In genomic region chr20:46438156-46438750, GRCh38 we compare ENCODE assay signal across 9 cellular contexts. TPM values are rescaled to one million over a fixed set of nuclear protein-coding genes. Genes with fewer than 3 reads are reported as not detected.
DNase-seq lines count a peak whose midpoint lies in the region; ATAC-seq and TF ChIP-seq lines count a peak whose summit lies in the region.
"Had no signal": no experiment of that assay in that cellular context is flagged by ENCODE, and none has a peak within 500 bp of the region (broad histone marks: within the 10 kb centered on the region; RNA-seq: fewer than 3 reads in every experiment).

No MANE protein-coding gene starts in this region.

- H3K27ac Mint-ChIP-seq in stimulated activated naive CD8-positive, alpha-beta T cell treated with anti-CD3 and anti-CD28 coated beads, Interleukin-15, amount 100 ng/mL, for 72 hours: no peak overlapping the region

- no peak overlapping the region for H3K27ac ChIP-seq in foreskin keratinocyte

- H3K4me3 Mint-ChIP-seq in stimulated activated naive CD8-positive, alpha-beta T cell treated with anti-CD3 and anti-CD28 coated beads, Interleukin-15, amount 100 ng/mL, for 72 hours: no peak overlapping the region
- H3K4me3 Mint-ChIP-seq: central memory CD8-positive, alpha-beta T cell had no signal

- peak; percentile 42 for ATAC-seq in stimulated activated naive CD8-positive, alpha-beta T cell treated with anti-CD3 and anti-CD28 coated beads, Interleukin-15, amount 100 ng/mL, for 72 hours
- no peak for ATAC-seq in stimulated activated naive CD8-positive, alpha-beta T cell treated with anti-CD3 and anti-CD28 coated beads, Interleukin-15, Interleukin-2, amounts not matched to agents 100 U/mL and 50 U/mL, for 24 hours
- ATAC-seq in foreskin keratinocyte (peak; percentile 37), HG03354 (IDR thresholded peaks at IDR 0.05; ENCODE audit: poor library complexity, severe bottlenecking, unreplicated experiment) (no peak), GM18867 (IDR thresholded peaks at IDR 0.05; ENCODE audit: unreplicated experiment) (no peak)

- H3K27me3 Mint-ChIP-seq in stimulated activated naive CD8-positive, alpha-beta T cell treated with anti-CD3 and anti-CD28 coated beads, Interleukin-15, amount 100 ng/mL, for 72 hours: peaks cover 41% of the 10 kb centered on the region

- DNase-seq in stimulated activated naive CD8-positive, alpha-beta T cell treated with anti-CD3 and anti-CD28 coated beads, Interleukin-15, amount 100 ng/mL, for 72 hours: no peak
- DNase-seq in stimulated activated naive CD8-positive, alpha-beta T cell treated with anti-CD3 and anti-CD28 coated beads, Interleukin-15, Interleukin-2, amounts not matched to agents 100 U/mL and 50 U/mL, for 24 hours: no peak
- DNase-seq in NCI-H1105 (lab: John Stamatoyannopoulos, UW) (peak; percentile 30), SW480 (ENCODE audit: low spot score) (peak; percentile 77), foreskin keratinocyte (peak in 1 of 2 donors; percentile 37), superior temporal gyrus (ENCODE audit: extremely low spot score) (peak; percentile 95)

- TF ChIP-seq CTCF in foreskin keratinocyte (conservative IDR thresholded peaks at IDR 0.05): peak; percentile 59

- H3K9me3 Mint-ChIP-seq in stimulated activated naive CD8-positive, alpha-beta T cell treated with anti-CD3 and anti-CD28 coated beads, Interleukin-15, amount 100 ng/mL, for 72 hours: no peaks in the 10 kb centered on the region
- H3K9me3 Mint-ChIP-seq: central memory CD8-positive, alpha-beta T cell had no signal

- no peaks in the 10 kb centered on the region for H3K4me1 Mint-ChIP-seq in stimulated activated naive CD8-positive, alpha-beta T cell treated with anti-CD3 and anti-CD28 coated beads, Interleukin-15, amount 100 ng/mL, for 72 hours
- H3K4me1 Mint-ChIP-seq: central memory CD8-positive, alpha-beta T cell had no signal

- H3K4me1 ChIP-seq in foreskin keratinocyte: no peaks in the 10 kb centered on the region

- peaks cover 2% of the 10 kb centered on the region for H3K27me3 ChIP-seq in foreskin keratinocyte

RNA-seq across cellular contexts. Expression of gene ELMO2, which starts 31.8 kb away (rescaled TPM):
- total RNA-seq in foreskin keratinocyte: 28.6 and 30.5 TPM in 2 replicates
- 17.2 and 18.6 TPM in 2 replicates for polyA plus RNA-seq in foreskin keratinocyte

Comparison
In these comparisons a context has a peak if more than half of its experiments do, and no peak if none do; other contexts are left out.
1. ATAC-seq: peak in stimulated activated naive CD8-positive, alpha-beta T cell treated with anti-CD3 and anti-CD28 coated beads, Interleukin-15, amount 100 ng/mL, for 72 hours (single experiment) and foreskin keratinocyte (single experiment); none in stimulated activated naive CD8-positive, alpha-beta T cell treated with anti-CD3 and anti-CD28 coated beads, Interleukin-15, Interleukin-2, amounts not matched to agents 100 U/mL and 50 U/mL, for 24 hours (single experiment), HG03354 (single experiment) and GM18867 (single experiment).
2. DNase-seq: peak in NCI-H1105 (single experiment), SW480 (single experiment) and superior temporal gyrus (single experiment); none in stimulated activated naive CD8-positive, alpha-beta T cell treated with anti-CD3 and anti-CD28 coated beads, Interleukin-15, amount 100 ng/mL, for 72 hours (0 of 2) and stimulated activated naive CD8-positive, alpha-beta T cell treated with anti-CD3 and anti-CD28 coated beads, Interleukin-15, Interleukin-2, amounts not matched to agents 100 U/mL and 50 U/mL, for 24 hours (single experiment).